In genomic region chr19:37294246-37294645, GRCh38 we compare ENCODE assay signal across 8 cellular contexts.
DNase-seq lines count a peak whose midpoint lies in the region; ATAC-seq and TF ChIP-seq lines count a peak whose summit lies in the region.
"Not testable (repeated sequence)": the region's sequence is repeated elsewhere in the genome, so short reads cannot be mapped to it uniquely, and the experiment has no call there.

No MANE protein-coding gene starts in this region.

- not testable (repeated sequence) for ATAC-seq in RWPE2 (ENCODE audit: low read depth); activated CD8-positive, alpha-beta T cell treated with anti-CD3 and anti-CD28 coated beads, Interleukin-2, amount 10 ng/mL, durations not matched to agents 7 days and 5 days; right cardiac atrium; natural killer cell treated with Interleukin-12 subunit alpha and Interleukin-12 subunit beta and Interleukin-15 and Interleukin-18, amount 100 ng/mL, for 72 hours; stimulated activated naive B cell treated with anti-CD40 and anti-IgM and Interleukin-4, amounts not matched to agents 10 μg/mL and 1 μg/mL and 100 μg/mL, for 72 hours (replicated peaks)

- WGBS in right cardiac atrium: 93% methylated on average over 20 of the region's 39 CpGs

- H3K27me3 ChIP-seq in RWPE2 (ENCODE audit: insufficient read depth, poor library complexity, severe bottlenecking); right cardiac atrium (ENCODE audit: control insufficient read depth, insufficient read depth): not testable (repeated sequence)

- CTCF ChIA-PET in activated CD8-positive, alpha-beta T cell treated with anti-CD3 and anti-CD28 coated beads, Interleukin-2, amount 10 ng/mL, durations not matched to agents 7 days and 5 days (lab: Charles Lee): not testable (repeated sequence)

- H3K4me1 Mint-ChIP-seq in activated CD8-positive, alpha-beta T cell treated with anti-CD3 and anti-CD28 coated beads, Interleukin-2, amount 10 ng/mL, durations not matched to agents 7 days and 5 days (ENCODE audit: low read depth); activated T-cell treated with anti-CD3 and anti-CD28 coated beads, Interleukin-2, amount 50 U/mL, for 24 hours (ENCODE audit: low read depth); activated naive CD8-positive, alpha-beta T cell treated with anti-CD3 and anti-CD28 coated beads for 36 hours; natural killer cell treated with Interleukin-12 subunit alpha and Interleukin-12 subunit beta and Interleukin-15 and Interleukin-18, amount 100 ng/mL, for 72 hours (ENCODE audit: low read depth in 2 of 2); stimulated activated naive B cell treated with anti-CD40 and anti-IgM and Interleukin-4, amounts not matched to agents 10 μg/mL and 1 μg/mL and 100 μg/mL, for 72 hours: not testable (repeated sequence)

- intact Hi-C loops in right cardiac atrium (cut with DNase I): not testable (repeated sequence)

- H3K4me1 ChIP-seq in RWPE2 (ENCODE audit: insufficient read depth, poor library complexity, severe bottlenecking); right cardiac atrium (ENCODE audit: control insufficient read depth, insufficient read depth, low read length): not testable (repeated sequence)

- H3K9me3 ChIP-seq in RWPE2 (ENCODE audit: severe bottlenecking); right cardiac atrium (ENCODE audit: control insufficient read depth, low read length): not testable (repeated sequence)

- not testable (repeated sequence) for H3K27ac ChIP-seq in RWPE2 (ENCODE audit: poor library complexity, severe bottlenecking); right cardiac atrium (ENCODE audit: low read length)

- DNase-seq in RWPE2 (ENCODE audit: low spot score) (peak; percentile 99), right cardiac atrium (peak; percentile 28 to 49 (median 41))
- DNase-seq in activated CD8-positive, alpha-beta T cell treated with anti-CD3 and anti-CD28 coated beads, Interleukin-2, amount 10 ng/mL, durations not matched to agents 7 days and 5 days: peak; percentile 21
- DNase-seq in activated T-cell treated with anti-CD3 and anti-CD28 coated beads, Interleukin-2, amount 50 U/mL, for 24 hours: peak; percentile 50
- peak; percentile 28 for DNase-seq in activated naive CD8-positive, alpha-beta T cell treated with anti-CD3 and anti-CD28 coated beads for 36 hours
- peak; percentile 80 for DNase-seq in natural killer cell treated with Interleukin-12 subunit alpha and Interleukin-12 subunit beta and Interleukin-15 and Interleukin-18, amount 100 ng/mL, for 72 hours (ENCODE audit: low spot score)
- DNase-seq in stimulated activated CD4-positive, alpha-beta T cell treated with anti-CD3 and anti-CD28 coated beads, Interleukin-4, amount 100 ng/mL, for 1 hour: peak; percentile 51
- DNase-seq in stimulated activated naive B cell treated with anti-CD40 and anti-IgM and Interleukin-4, amounts not matched to agents 10 μg/mL and 1 μg/mL and 100 μg/mL, for 72 hours: peak; percentile 70

- H3K27ac Mint-ChIP-seq in activated CD8-positive, alpha-beta T cell treated with anti-CD3 and anti-CD28 coated beads, Interleukin-2, amount 10 ng/mL, durations not matched to agents 7 days and 5 days; activated T-cell treated with anti-CD3 and anti-CD28 coated beads, Interleukin-2, amount 50 U/mL, for 24 hours; activated naive CD8-positive, alpha-beta T cell treated with anti-CD3 and anti-CD28 coated beads for 36 hours; natural killer cell treated with Interleukin-12 subunit alpha and Interleukin-12 subunit beta and Interleukin-15 and Interleukin-18, amount 100 ng/mL, for 72 hours; stimulated activated naive B cell treated with anti-CD40 and anti-IgM and Interleukin-4, amounts not matched to agents 10 μg/mL and 1 μg/mL and 100 μg/mL, for 72 hours: not testable (repeated sequence)

- not testable (repeated sequence) for H3K27me3 Mint-ChIP-seq in activated CD8-positive, alpha-beta T cell treated with anti-CD3 and anti-CD28 coated beads, Interleukin-2, amount 10 ng/mL, durations not matched to agents 7 days and 5 days (ENCODE audit: low read depth); activated T-cell treated with anti-CD3 and anti-CD28 coated beads, Interleukin-2, amount 50 U/mL, for 24 hours; activated naive CD8-positive, alpha-beta T cell treated with anti-CD3 and anti-CD28 coated beads for 36 hours; natural killer cell treated with Interleukin-12 subunit alpha and Interleukin-12 subunit beta and Interleukin-15 and Interleukin-18, amount 100 ng/mL, for 72 hours; stimulated activated naive B cell treated with anti-CD40 and anti-IgM and Interleukin-4, amounts not matched to agents 10 μg/mL and 1 μg/mL and 100 μg/mL, for 72 hours

- not testable (repeated sequence) for TF ChIP-seq CTCF in RWPE2 (IDR thresholded peaks at IDR 0.05; ENCODE audit: poor library complexity, severe bottlenecking)

- H3K36me3 ChIP-seq in RWPE2 (ENCODE audit: low read depth): not testable (repeated sequence)

- POLR2A ChIA-PET in activated CD8-positive, alpha-beta T cell treated with anti-CD3 and anti-CD28 coated beads, Interleukin-2, amount 10 ng/mL, durations not matched to agents 7 days and 5 days (lab: Charles Lee): not testable (repeated sequence)

- not testable (repeated sequence) for H3K36me3 Mint-ChIP-seq in activated CD8-positive, alpha-beta T cell treated with anti-CD3 and anti-CD28 coated beads, Interleukin-2, amount 10 ng/mL, durations not matched to agents 7 days and 5 days (ENCODE audit: low read depth); activated T-cell treated with anti-CD3 and anti-CD28 coated beads, Interleukin-2, amount 50 U/mL, for 24 hours (ENCODE audit: low read depth); activated naive CD8-positive, alpha-beta T cell treated with anti-CD3 and anti-CD28 coated beads for 36 hours; natural killer cell treated with Interleukin-12 subunit alpha and Interleukin-12 subunit beta and Interleukin-15 and Interleukin-18, amount 100 ng/mL, for 72 hours; stimulated activated naive B cell treated with anti-CD40 and anti-IgM and Interleukin-4, amounts not matched to agents 10 μg/mL and 1 μg/mL and 100 μg/mL, for 72 hours

- not testable (repeated sequence) for H3K4me3 ChIP-seq in RWPE2 (ENCODE audit: severe bottlenecking); right cardiac atrium (ENCODE audit: low read length)

- not testable (repeated sequence) for H3K9me3 Mint-ChIP-seq in activated CD8-positive, alpha-beta T cell treated with anti-CD3 and anti-CD28 coated beads, Interleukin-2, amount 10 ng/mL, durations not matched to agents 7 days and 5 days (ENCODE audit: insufficient read depth); activated T-cell treated with anti-CD3 and anti-CD28 coated beads, Interleukin-2, amount 50 U/mL, for 24 hours; activated naive CD8-positive, alpha-beta T cell treated with anti-CD3 and anti-CD28 coated beads for 36 hours; natural killer cell treated with Interleukin-12 subunit alpha and Interleukin-12 subunit beta and Interleukin-15 and Interleukin-18, amount 100 ng/mL, for 72 hours; stimulated activated naive B cell treated with anti-CD40 and anti-IgM and Interleukin-4, amounts not matched to agents 10 μg/mL and 1 μg/mL and 100 μg/mL, for 72 hours

- not testable (repeated sequence) for H3K4me3 Mint-ChIP-seq in activated CD8-positive, alpha-beta T cell treated with anti-CD3 and anti-CD28 coated beads, Interleukin-2, amount 10 ng/mL, durations not matched to agents 7 days and 5 days; activated T-cell treated with anti-CD3 and anti-CD28 coated beads, Interleukin-2, amount 50 U/mL, for 24 hours; activated naive CD8-positive, alpha-beta T cell treated with anti-CD3 and anti-CD28 coated beads for 36 hours; natural killer cell treated with Interleukin-12 subunit alpha and Interleukin-12 subunit beta and Interleukin-15 and Interleukin-18, amount 100 ng/mL, for 72 hours; stimulated activated naive B cell treated with anti-CD40 and anti-IgM and Interleukin-4, amounts not matched to agents 10 μg/mL and 1 μg/mL and 100 μg/mL, for 72 hours

Comparison
In these comparisons a context has a peak if more than half of its experiments do, and no peak if none do; other contexts are left out.
1. DNase-seq: peak in every context shown above with its lines; median percentile 99 in RWPE2; 80 in natural killer cell treated with Interleukin-12 subunit alpha and Interleukin-12 subunit beta and Interleukin-15 and Interleukin-18, amount 100 ng/mL, for 72 hours; 70 in stimulated activated naive B cell treated with anti-CD40 and anti-IgM and Interleukin-4, amounts not matched to agents 10 μg/mL and 1 μg/mL and 100 μg/mL, for 72 hours; 51 in stimulated activated CD4-positive, alpha-beta T cell treated with anti-CD3 and anti-CD28 coated beads, Interleukin-4, amount 100 ng/mL, for 1 hour; 50 in activated T-cell treated with anti-CD3 and anti-CD28 coated beads, Interleukin-2, amount 50 U/mL, for 24 hours; 41 in right cardiac atrium; 28 in activated naive CD8-positive, alpha-beta T cell treated with anti-CD3 and anti-CD28 coated beads for 36 hours; 21 in activated CD8-positive, alpha-beta T cell treated with anti-CD3 and anti-CD28 coated beads, Interleukin-2, amount 10 ng/mL, durations not matched to agents 7 days and 5 days.